In genomic region chr12:18320976-18321375, GRCh38 we compare ENCODE assay signal across 30 cellular contexts. TPM values are rescaled to one million over a fixed set of nuclear protein-coding genes. Genes with fewer than 3 reads are reported as not detected.
"Had no signal": no experiment of that assay in that cellular context is flagged by ENCODE, and none has a peak within 500 bp of the region (broad histone marks: within the 10 kb centered on the region; RNA-seq: fewer than 3 reads in every experiment).

No MANE protein-coding gene starts in this region.

- H3K4me1 ChIP-seq: neural progenitor cell, parathyroid adenoma, prostate gland, spleen, testis, tibial artery, upper lobe of right lung, uterus had no signal

- H3K9ac ChIP-seq: neural progenitor cell, parathyroid adenoma had no signal

- DNase-seq: naive thymus-derived CD4-positive, alpha-beta T cell; natural killer cell; occipital lobe; ovary; right cardiac atrium; spleen; stimulated activated CD4-positive, alpha-beta T cell treated with anti-CD3 and anti-CD28 coated beads, Interleukin-12 subunit alpha, Interleukin-12 subunit beta, amount 100 ng/mL, for 4 hours; stimulated activated CD4-positive, alpha-beta T cell treated with anti-CD3 and anti-CD28 coated beads, Interleukin-1b, Interleukin-23, amount 100 ng/mL, for 48 hours; stimulated activated CD4-positive, alpha-beta T cell treated with anti-CD3 and anti-CD28 coated beads, Interleukin-4, amount 100 ng/mL, for 1 hour; stimulated activated CD4-positive, alpha-beta T cell treated with anti-CD3 and anti-CD28 coated beads, Interleukin-4, amount 100 ng/mL, for 4 hours; stimulated activated CD8-positive, alpha-beta memory T cell treated with anti-CD3 and anti-CD28 coated beads, Interleukin-4, amount 100 ng/mL, for 48 hours; stimulated activated naive CD4-positive, alpha-beta T cell; stimulated activated naive CD8-positive, alpha-beta T cell treated with anti-CD3 and anti-CD28 coated beads, Interleukin-15, amount 100 ng/mL, for 72 hours; stimulated activated naive CD8-positive, alpha-beta T cell treated with anti-CD3 and anti-CD28 coated beads, Interleukin-15, Interleukin-2, amounts not matched to agents 100 U/mL and 50 U/mL, for 24 hours; substantia nigra; testis; tibial artery; transverse colon; upper lobe of right lung; uterus had no signal

- H3K27ac ChIP-seq: neural progenitor cell, ovary, parathyroid adenoma, prostate gland, skin epidermis, spleen, suprapubic skin, testis, tibial artery, transverse colon, upper lobe of right lung, uterus had no signal

- H3K4me3 ChIP-seq: neural progenitor cell, ovary, prostate gland, skin epidermis, smooth muscle cell, spleen, suprapubic skin, testis, tibial artery, transverse colon, upper lobe of right lung, uterus had no signal

- ATAC-seq: naive thymus-derived CD4-positive, alpha-beta T cell; natural killer cell; right cardiac atrium; sciatic nerve; stimulated activated memory B cell treated with anti-CD40 and anti-IgM and Interleukin-4, amounts not matched to agents 10 μg/mL and 1 μg/mL and 100 μg/mL, for 72 hours; stimulated activated naive CD8-positive, alpha-beta T cell treated with anti-CD3 and anti-CD28 coated beads, Interleukin-15, amount 100 ng/mL, for 72 hours; stimulated activated naive CD8-positive, alpha-beta T cell treated with anti-CD3 and anti-CD28 coated beads, Interleukin-15, Interleukin-2, amounts not matched to agents 100 U/mL and 50 U/mL, for 24 hours; upper lobe of right lung had no signal

- H3K79me2 ChIP-seq: parathyroid adenoma had no signal

- H3K27me3 ChIP-seq: neural progenitor cell, ovary, spleen, suprapubic skin, testis, tibial artery, transverse colon, upper lobe of right lung, uterus had no signal

- H3K36me3 ChIP-seq: neural progenitor cell, ovary, prostate gland, spleen, suprapubic skin, tibial artery, transverse colon, upper lobe of right lung, uterus had no signal

- H3K9me3 ChIP-seq: ovary, prostate gland, spleen, suprapubic skin, testis, tibial artery, transverse colon, upper lobe of right lung, uterus had no signal

- H3K4me2 ChIP-seq: neural progenitor cell, smooth muscle cell had no signal

- H2AFZ ChIP-seq: neural progenitor cell, parathyroid adenoma had no signal

RNA-seq across cellular contexts. Expression of gene PIK3C2G, which starts 59.7 kb away (rescaled TPM):
- total RNA-seq: naive thymus-derived CD4-positive, alpha-beta T cell; natural killer cell; osteoblast; pulmonary artery endothelial cell; right cardiac atrium; sciatic nerve; spleen had no signal
